ENCODE assay signal across 1 cellular context in genomic region chr9:115109486-115109885, GRCh38.
TF ChIP-seq lines count a peak whose summit lies in the region.

No MANE protein-coding gene starts in this region.

TF ChIP-seq in PFSK-1, 5 proteins besides CTCF, POLR2A, EP300 and RAD21 (continued from another document):
- TF ChIP-seq POLR2AphosphoS5 (IDR thresholded peaks at IDR 0.05; ENCODE audit: low read depth, low read length): no peak
